12 cellular contexts compared by ENCODE assay signal in the genomic region with DNA sequence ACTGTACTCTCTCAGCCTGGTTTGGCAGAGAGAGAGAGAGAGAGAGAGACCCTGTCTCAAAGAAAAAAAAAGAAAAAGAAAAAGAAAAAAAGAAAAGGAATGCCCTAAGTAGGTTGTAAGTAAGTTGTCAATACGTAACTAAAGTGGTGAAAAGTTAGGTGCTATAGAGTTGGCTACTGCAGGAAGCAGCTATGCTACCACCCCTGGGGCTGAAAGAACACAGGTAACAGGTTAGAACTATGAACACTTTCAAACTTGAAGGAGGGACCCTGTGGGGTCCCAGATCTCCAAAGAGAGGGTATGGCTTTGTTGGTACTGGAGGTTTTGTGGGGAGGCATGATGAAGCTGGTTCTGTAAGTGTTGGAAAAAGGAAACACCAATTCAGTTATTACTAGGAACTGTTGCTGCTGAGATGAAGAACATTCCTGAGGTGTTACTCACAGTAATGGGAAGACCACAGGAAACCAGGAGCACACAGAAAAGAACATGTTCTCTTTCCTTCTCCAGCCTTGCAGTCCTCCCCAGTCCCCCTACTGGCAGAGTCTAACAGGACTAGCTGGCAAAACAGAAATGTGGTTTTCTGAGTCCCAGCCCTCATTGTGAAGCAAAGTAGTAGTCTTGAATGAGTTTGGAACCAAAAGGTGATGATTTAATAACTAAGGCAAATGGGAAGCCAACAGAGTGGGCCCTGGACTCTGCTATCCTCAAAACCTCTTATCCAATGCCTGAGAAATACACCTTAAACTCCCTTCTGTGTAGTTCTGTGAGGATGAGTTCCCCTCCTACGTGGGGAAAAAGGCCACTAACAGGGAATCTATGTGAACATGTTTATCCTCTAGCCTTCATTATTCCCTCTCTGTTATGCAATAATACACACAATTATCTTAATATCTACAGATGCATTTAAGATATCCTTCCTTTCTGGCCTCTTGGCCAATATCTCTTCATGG.
A peak's percentile ranks its signal among the peaks of the same experiment; 100 is the strongest.
DNase-seq lines count a peak whose midpoint lies in the region; ATAC-seq, FAIRE-seq and TF ChIP-seq lines count a peak whose summit lies in the region.
"Had no signal": no experiment of that assay in that cellular context is flagged by ENCODE, and none has a peak within 500 bp of the region (broad histone marks: within the 10 kb centered on the region; RNA-seq: fewer than 3 reads in every experiment).

No MANE protein-coding gene starts in this region.

- H3K27me3 Mint-ChIP-seq in endothelial cell (ENCODE audit: unreplicated experiment) = peaks cover 2% of the 10 kb centered on the region

- no peak overlapping the region for H3K27ac Mint-ChIP-seq in endothelial cell (ENCODE audit: unreplicated experiment)

- H3K4me3 Mint-ChIP-seq in endothelial cell (ENCODE audit: unreplicated experiment) = no peak overlapping the region

- FAIRE-seq in GM12892 (lab: Jason Lieb, UNC) = no peak

- no peaks in the 10 kb centered on the region for H3K4me1 Mint-ChIP-seq in endothelial cell (ENCODE audit: unreplicated experiment)

- TF ChIP-seq CTCF in GM12865 (IDR thresholded peaks at IDR 0.05; ENCODE audit: insufficient read depth, low read depth, low read length, missing control alignments) (peak; percentile 19), endothelial cell (IDR thresholded peaks at IDR 0.05; ENCODE audit: unreplicated experiment) (peak; percentile 32)

- no peak for TF ChIP-seq POLR2A in GM12892 (IDR thresholded peaks at IDR 0.05; ENCODE audit: low read depth, low read length)

- no peak overlapping the region for H3K4me3 ChIP-seq in GM12865 (ENCODE audit: low read depth, low read length)
- H3K4me3 ChIP-seq: spleen, vagina had no signal

- no peaks in the 10 kb centered on the region for H3K36me3 Mint-ChIP-seq in endothelial cell (ENCODE audit: low read depth, unreplicated experiment)

- H3K9me3 Mint-ChIP-seq in endothelial cell (ENCODE audit: unreplicated experiment) = no peaks in the 10 kb centered on the region

- ATAC-seq in GM21381 (IDR thresholded peaks at IDR 0.05; ENCODE audit: unreplicated experiment) = no peak

- DNase-seq in GM12865 (ENCODE audit: low read depth) (no peak), NAMALWA (ENCODE audit: low spot score) (peak; percentile 25), endothelial cell (ENCODE audit: low spot score) (peak; percentile 18), renal cortical epithelial cell (ENCODE audit: low read depth) (peak; percentile 99), COR-L47 (lab: John Stamatoyannopoulos, UW) (no peak), GM12892 (ENCODE audit: insufficient read length) (no peak)
- DNase-seq in activated CD4-positive, CD25-positive, alpha-beta regulatory T cell (lab: John Stamatoyannopoulos, UW) = no peak
- DNase-seq: activated CD4-positive, alpha-beta T cell treated with anti-CD3 and anti-CD28 coated beads, Interleukin-2, amount 50 U/mL, for 1 hour; MV-4-11; spleen had no signal

Comparison
In these comparisons a context has a peak if more than half of its experiments do, and no peak if none do; other contexts are left out.
1. DNase-seq: peak in NAMALWA (single experiment), endothelial cell (single experiment) and renal cortical epithelial cell (single experiment); none in GM12865 (single experiment), COR-L47 (single experiment), activated CD4-positive, CD25-positive, alpha-beta regulatory T cell (0 of 4) and GM12892 (single experiment).